In genomic region chr16:86517652-86518258, GRCh38 we compare ENCODE assay signal across 8 cellular contexts. TPM values are rescaled to one million over a fixed set of nuclear protein-coding genes. Genes with fewer than 3 reads are reported as not detected.
DNase-seq lines count a peak whose midpoint lies in the region; ATAC-seq, FAIRE-seq and TF ChIP-seq lines count a peak whose summit lies in the region.

No MANE protein-coding gene starts in this region.

- peaks cover 5% of the 10 kb centered on the region for H3K27me3 ChIP-seq in HL-60 (ENCODE audit: insufficient read depth, poor library complexity, severe bottlenecking)

- TF ChIP-seq CTCF in HL-60 (IDR thresholded peaks at IDR 0.05; ENCODE audit: insufficient read depth, low read length): peak; percentile 14
- TF ChIP-seq CTCF in fibroblast of the aortic adventitia (IDR thresholded peaks at IDR 0.05; ENCODE audit: insufficient read depth, low read length): peak; percentile 89

- H3K27ac ChIP-seq in HL-60 (replicated peaks): no peak overlapping the region

- H3K4me3 ChIP-seq in HL-60 (replicated peaks; ENCODE audit: insufficient read depth, low read length) (no peak overlapping the region), fibroblast of the aortic adventitia (ENCODE audit: low read depth, low read length) (no peak overlapping the region)

- ATAC-seq in GM21447 (IDR thresholded peaks at IDR 0.05; ENCODE audit: unreplicated experiment): no peak
- ATAC-seq in GM18867 (IDR thresholded peaks at IDR 0.05; ENCODE audit: unreplicated experiment): no peak

- FAIRE-seq in TTC549 (lab: Jason Lieb, UNC): peak; percentile 22

- DNase-seq in DMS53 (lab: John Stamatoyannopoulos, UW) (peak; percentile 65), HL-60 (ENCODE audit: low read depth in 1 of 2, low spot score in 1 of 2) (peak in 1 of 2 experiments; percentile 12), fibroblast of the aortic adventitia (ENCODE audit: low read depth) (peak; percentile 68), nucleus accumbens (lab: John Stamatoyannopoulos, UW) (peak in 48 of 56 donors; percentile 3 to 79 (median 42))
- no peak for DNase-seq in activated CD4-positive, CD25-positive, alpha-beta regulatory T cell treated with anti-CD3 and anti-CD28 coated beads, Interleukin-2, amount 50 U/mL, for 72 hours

RNA-seq across cellular contexts. Expression of gene FOXF1, which starts 7.4 kb away (rescaled TPM):
- total RNA-seq in fibroblast of the aortic adventitia (ENCODE audit: low replicate concordance): 1.6 and 3.0 TPM in 2 replicates

RNA-seq across cellular contexts. Expression of gene MTHFSD, which starts 37.3 kb away (rescaled TPM):
- total RNA-seq in fibroblast of the aortic adventitia (ENCODE audit: low replicate concordance): 5.7 and 15.9 TPM in 2 replicates

RNA-seq across cellular contexts. Expression of gene FOXC2, which starts 48.9 kb away (rescaled TPM):
- total RNA-seq in fibroblast of the aortic adventitia (ENCODE audit: low replicate concordance): 5.2 TPM in 1 of 2 replicates, not detected in the other
